Comparison of ENCODE assay signal across 34 cellular contexts in genomic region chr6:161503570-161503969, GRCh38.
"Had no signal": no experiment of that assay in that cellular context is flagged by ENCODE, and none has a peak within 500 bp of the region (broad histone marks: within the 10 kb centered on the region; RNA-seq: fewer than 3 reads in every experiment).

No MANE protein-coding gene starts in this region.

- H3K4me1 ChIP-seq: ascending aorta had no signal

- H3K27ac Mint-ChIP-seq: activated B cell treated with CpG ODN at 0.5 μM for 24 hours; activated CD4-positive, alpha-beta memory T cell treated with anti-CD3 and anti-CD28 coated beads, Interleukin-2, amount 10 ng/mL, durations not matched to agents 7 days and 5 days; activated CD4-positive, alpha-beta T cell treated with anti-CD3 and anti-CD28 coated beads, Interleukin-2, amount 10 ng/mL, durations not matched to agents 7 days and 5 days; activated CD8-positive, alpha-beta memory T cell treated with anti-CD3 and anti-CD28 coated beads, Interleukin-2, amount 10 ng/mL, durations not matched to agents 7 days and 5 days; activated CD8-positive, alpha-beta T cell treated with anti-CD3 and anti-CD28 coated beads, Interleukin-2, amount 10 ng/mL, durations not matched to agents 7 days and 5 days; activated naive CD4-positive, alpha-beta T cell treated with anti-CD3 and anti-CD28 coated beads, Interleukin-2, amount 10 ng/mL, durations not matched to agents 7 days and 5 days; activated naive CD4-positive, alpha-beta T cell treated with anti-CD3 and anti-CD28 coated beads, Interleukin-2, amount 50 U/mL, for 24 hours; activated naive CD8-positive, alpha-beta T cell; activated naive CD8-positive, alpha-beta T cell treated with anti-CD3 and anti-CD28 coated beads, Interleukin-2, amount 10 ng/mL, durations not matched to agents 7 days and 5 days; activated naive CD8-positive, alpha-beta T cell treated with anti-CD3 and anti-CD28 coated beads, Interleukin-2, amount 50 U/mL, for 24 hours; activated T-cell treated with anti-CD3 and anti-CD28 coated beads, Interleukin-2, amount 50 U/mL, for 24 hours; activated T-helper 2 cell treated with anti-CD3 and anti-CD28 coated beads, Interferon-gamma antibody, Interleukin-2, Interleukin-4, amounts not matched to agents 10 μg/mL and 5 μg/mL and 100 μg/mL, durations not matched to agents 14 hours and 24 hours and 36 hours; brain; T-helper 1 cell treated with Interleukin-12 subunit alpha and Interleukin-12 subunit beta and Interleukin-4 antibody, amounts not matched to agents 30 μg/mL and 1 μg/mL, for 36 hours; T-helper 2 cell treated with Interferon-gamma antibody and Interleukin-4, amounts not matched to agents 5 μg/mL and 100 μg/mL, for 36 hours had no signal

- H3K4me3 ChIP-seq: ascending aorta, cardiac muscle cell had no signal

- H3K36me3 ChIP-seq: ascending aorta, cardiac muscle cell had no signal

- ATAC-seq: activated CD8-positive, alpha-beta memory T cell treated with anti-CD3 and anti-CD28 coated beads, Interleukin-2, amount 10 ng/mL, durations not matched to agents 7 days and 5 days; activated CD8-positive, alpha-beta T cell treated with anti-CD3 and anti-CD28 coated beads, Interleukin-2, amount 10 ng/mL, durations not matched to agents 7 days and 5 days; activated naive CD8-positive, alpha-beta T cell treated with anti-CD3 and anti-CD28 coated beads, Interleukin-2, amount 50 U/mL, for 24 hours had no signal

- H3K4me3 Mint-ChIP-seq: activated B cell treated with CpG ODN at 0.5 μM for 24 hours; activated CD4-positive, alpha-beta memory T cell treated with anti-CD3 and anti-CD28 coated beads, Interleukin-2, amount 10 ng/mL, durations not matched to agents 7 days and 5 days; activated CD4-positive, alpha-beta T cell treated with anti-CD3 and anti-CD28 coated beads, Interleukin-2, amount 10 ng/mL, durations not matched to agents 7 days and 5 days; activated CD8-positive, alpha-beta memory T cell treated with anti-CD3 and anti-CD28 coated beads, Interleukin-2, amount 10 ng/mL, durations not matched to agents 7 days and 5 days; activated CD8-positive, alpha-beta T cell treated with anti-CD3 and anti-CD28 coated beads, Interleukin-2, amount 10 ng/mL, durations not matched to agents 7 days and 5 days; activated naive CD4-positive, alpha-beta T cell treated with anti-CD3 and anti-CD28 coated beads, Interleukin-2, amount 10 ng/mL, durations not matched to agents 7 days and 5 days; activated naive CD4-positive, alpha-beta T cell treated with anti-CD3 and anti-CD28 coated beads, Interleukin-2, amount 50 U/mL, for 24 hours; activated naive CD8-positive, alpha-beta T cell; activated naive CD8-positive, alpha-beta T cell treated with anti-CD3 and anti-CD28 coated beads, Interleukin-2, amount 10 ng/mL, durations not matched to agents 7 days and 5 days; activated naive CD8-positive, alpha-beta T cell treated with anti-CD3 and anti-CD28 coated beads, Interleukin-2, amount 50 U/mL, for 24 hours; activated T-cell treated with anti-CD3 and anti-CD28 coated beads, Interleukin-2, amount 50 U/mL, for 24 hours; brain; central memory CD8-positive, alpha-beta T cell; T-helper 1 cell treated with Interleukin-12 subunit alpha and Interleukin-12 subunit beta and Interleukin-4 antibody, amounts not matched to agents 30 μg/mL and 1 μg/mL, for 36 hours; T-helper 2 cell treated with Interferon-gamma antibody and Interleukin-4, amounts not matched to agents 5 μg/mL and 100 μg/mL, for 36 hours had no signal

- H3K27me3 ChIP-seq: ascending aorta, cardiac muscle cell had no signal

- H3K4me1 Mint-ChIP-seq: activated B cell treated with CpG ODN at 0.5 μM for 24 hours; activated CD4-positive, alpha-beta memory T cell treated with anti-CD3 and anti-CD28 coated beads, Interleukin-2, amount 10 ng/mL, durations not matched to agents 7 days and 5 days; activated CD4-positive, alpha-beta T cell treated with anti-CD3 and anti-CD28 coated beads, Interleukin-2, amount 10 ng/mL, durations not matched to agents 7 days and 5 days; activated CD8-positive, alpha-beta memory T cell treated with anti-CD3 and anti-CD28 coated beads, Interleukin-2, amount 10 ng/mL, durations not matched to agents 7 days and 5 days; activated naive CD4-positive, alpha-beta T cell treated with anti-CD3 and anti-CD28 coated beads, Interleukin-2, amount 10 ng/mL, durations not matched to agents 7 days and 5 days; activated naive CD4-positive, alpha-beta T cell treated with anti-CD3 and anti-CD28 coated beads, Interleukin-2, amount 50 U/mL, for 24 hours; activated naive CD8-positive, alpha-beta T cell treated with anti-CD3 and anti-CD28 coated beads, Interleukin-2, amount 10 ng/mL, durations not matched to agents 7 days and 5 days; activated naive CD8-positive, alpha-beta T cell treated with anti-CD3 and anti-CD28 coated beads, Interleukin-2, amount 50 U/mL, for 24 hours; central memory CD8-positive, alpha-beta T cell had no signal

- H3K27ac ChIP-seq: ascending aorta, cardiac muscle cell, VCaP had no signal

- H3K27me3 Mint-ChIP-seq: activated B cell treated with CpG ODN at 0.5 μM for 24 hours; activated CD4-positive, alpha-beta memory T cell treated with anti-CD3 and anti-CD28 coated beads, Interleukin-2, amount 10 ng/mL, durations not matched to agents 7 days and 5 days; activated CD4-positive, alpha-beta T cell treated with anti-CD3 and anti-CD28 coated beads, Interleukin-2, amount 10 ng/mL, durations not matched to agents 7 days and 5 days; activated CD8-positive, alpha-beta memory T cell treated with anti-CD3 and anti-CD28 coated beads, Interleukin-2, amount 10 ng/mL, durations not matched to agents 7 days and 5 days; activated naive CD4-positive, alpha-beta T cell treated with anti-CD3 and anti-CD28 coated beads, Interleukin-2, amount 10 ng/mL, durations not matched to agents 7 days and 5 days; activated naive CD4-positive, alpha-beta T cell treated with anti-CD3 and anti-CD28 coated beads, Interleukin-2, amount 50 U/mL, for 24 hours; activated naive CD8-positive, alpha-beta T cell; activated naive CD8-positive, alpha-beta T cell treated with anti-CD3 and anti-CD28 coated beads, Interleukin-2, amount 10 ng/mL, durations not matched to agents 7 days and 5 days; activated naive CD8-positive, alpha-beta T cell treated with anti-CD3 and anti-CD28 coated beads, Interleukin-2, amount 50 U/mL, for 24 hours; activated T-cell treated with anti-CD3 and anti-CD28 coated beads, Interleukin-2, amount 50 U/mL, for 24 hours; brain; central memory CD8-positive, alpha-beta T cell had no signal

- DNase-seq: activated B cell treated with CpG ODN at 0.5 μM for 24 hours; activated CD4-positive, alpha-beta memory T cell treated with anti-CD3 and anti-CD28 coated beads, Interleukin-2, amount 10 ng/mL, durations not matched to agents 7 days and 5 days; activated CD4-positive, alpha-beta T cell treated with anti-CD3 and anti-CD28 coated beads for 4 hours; activated CD4-positive, alpha-beta T cell treated with anti-CD3 and anti-CD28 coated beads, Interleukin-2, amount 10 ng/mL, durations not matched to agents 7 days and 5 days; activated CD4-positive, alpha-beta T cell treated with anti-CD3 and anti-CD28 coated beads, Interleukin-2, amount 50 U/mL, for 48 hours; activated CD4-positive, CD25-positive, alpha-beta regulatory T cell treated with anti-CD3 and anti-CD28 coated beads, Interleukin-2, amount 50 U/mL, for 72 hours; activated CD8-positive, alpha-beta memory T cell treated with anti-CD3 and anti-CD28 coated beads for 24 hours; activated CD8-positive, alpha-beta memory T cell treated with anti-CD3 and anti-CD28 coated beads, Interleukin-2, amount 10 ng/mL, durations not matched to agents 7 days and 5 days; activated CD8-positive, alpha-beta memory T cell treated with anti-CD3 and anti-CD28 coated beads, Interleukin-2, amount 50 U/mL, for 48 hours; activated CD8-positive, alpha-beta T cell treated with anti-CD3 and anti-CD28 coated beads, Interleukin-2, amount 10 ng/mL, durations not matched to agents 7 days and 5 days; activated effector memory CD4-positive, alpha-beta T cell treated with Interleukin-2 at 50 U/mL for 16 hours; activated gamma-delta T cell; activated naive CD4-positive, alpha-beta T cell treated with anti-CD3 and anti-CD28 coated beads, Interleukin-2, amount 10 ng/mL, durations not matched to agents 7 days and 5 days; activated naive CD4-positive, alpha-beta T cell treated with Interleukin-2 at 50 U/mL for 16 hours; activated naive CD8-positive, alpha-beta T cell treated with anti-CD3 and anti-CD28 coated beads, Interleukin-2, amount 10 ng/mL, durations not matched to agents 7 days and 5 days; activated naive CD8-positive, alpha-beta T cell treated with anti-CD3 and anti-CD28 coated beads, Interleukin-2, amount 50 U/mL, for 24 hours; activated T-cell treated with anti-CD3 and anti-CD28 coated beads, Interleukin-2, amount 50 U/mL, for 24 hours; activated T-cell treated with anti-CD3 and anti-CD28 coated beads, Interleukin-2, amount 50 U/mL, for 48 hours; amygdala; anterior cingulate cortex; caudate nucleus; T-helper 1 cell; T-helper 2 cell; T-helper 9 cell had no signal

- H3K9me3 ChIP-seq: ascending aorta had no signal

- H3K9me3 Mint-ChIP-seq: activated naive CD4-positive, alpha-beta T cell treated with anti-CD3 and anti-CD28 coated beads, Interleukin-2, amount 50 U/mL, for 24 hours; central memory CD8-positive, alpha-beta T cell; T-helper 2 cell treated with Interferon-gamma antibody and Interleukin-4, amounts not matched to agents 5 μg/mL and 100 μg/mL, for 36 hours had no signal

- H3K36me3 Mint-ChIP-seq: activated CD8-positive, alpha-beta memory T cell treated with anti-CD3 and anti-CD28 coated beads, Interleukin-2, amount 10 ng/mL, durations not matched to agents 7 days and 5 days; activated naive CD4-positive, alpha-beta T cell treated with anti-CD3 and anti-CD28 coated beads, Interleukin-2, amount 10 ng/mL, durations not matched to agents 7 days and 5 days; activated naive CD4-positive, alpha-beta T cell treated with anti-CD3 and anti-CD28 coated beads, Interleukin-2, amount 50 U/mL, for 24 hours; brain had no signal
